In the genomic region with DNA sequence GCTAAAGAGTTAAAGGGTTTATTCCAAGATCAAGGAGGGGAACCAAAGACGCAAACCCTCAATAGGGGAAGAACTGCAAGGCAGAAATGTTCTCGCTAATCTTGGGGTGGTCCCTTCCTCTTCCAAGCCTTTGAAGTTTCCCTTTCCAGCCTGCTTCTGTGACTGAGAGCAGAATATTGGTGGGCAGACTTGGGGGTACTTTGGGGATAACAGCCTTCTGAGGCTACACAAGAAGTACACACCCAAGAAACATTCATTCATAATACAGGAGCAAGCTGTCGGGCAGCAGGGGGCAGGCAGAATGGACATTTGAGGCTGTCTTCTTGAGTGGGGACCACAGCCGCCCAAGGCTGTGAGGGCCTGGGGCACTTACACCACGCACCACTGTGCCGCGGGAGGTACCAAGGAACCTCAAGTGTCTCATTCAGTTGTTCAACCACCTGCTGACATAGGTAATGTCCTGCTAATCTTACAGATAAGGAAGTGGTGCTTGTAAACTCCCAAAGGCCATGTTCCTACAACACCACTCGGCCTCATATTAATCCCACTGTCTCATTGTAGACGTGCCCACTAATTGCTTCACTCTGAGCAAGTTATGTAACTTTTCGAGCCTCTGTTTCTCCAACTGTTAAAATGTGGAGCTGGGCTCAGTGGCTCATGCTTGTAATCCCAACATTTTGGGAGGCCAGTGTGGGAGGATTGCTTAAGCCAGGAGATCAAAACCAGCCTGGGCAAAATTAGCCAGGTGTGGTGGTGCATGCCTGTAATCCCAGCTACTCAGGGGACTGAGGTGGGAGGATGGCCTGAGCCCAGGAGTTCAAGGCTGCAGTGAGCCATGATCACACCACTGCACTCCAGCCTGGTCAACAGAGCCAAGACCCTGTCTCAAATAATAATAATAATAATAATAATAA, we compare ENCODE assay signal across 2 cellular contexts.
TF ChIP-seq lines count a peak whose summit lies in the region.

No MANE protein-coding gene starts in this region.

TF ChIP-seq in SK-N-SH, 30 proteins besides CTCF, POLR2A, EP300 and RAD21 (continued from another document):
- TF ChIP-seq, protein P1, sequence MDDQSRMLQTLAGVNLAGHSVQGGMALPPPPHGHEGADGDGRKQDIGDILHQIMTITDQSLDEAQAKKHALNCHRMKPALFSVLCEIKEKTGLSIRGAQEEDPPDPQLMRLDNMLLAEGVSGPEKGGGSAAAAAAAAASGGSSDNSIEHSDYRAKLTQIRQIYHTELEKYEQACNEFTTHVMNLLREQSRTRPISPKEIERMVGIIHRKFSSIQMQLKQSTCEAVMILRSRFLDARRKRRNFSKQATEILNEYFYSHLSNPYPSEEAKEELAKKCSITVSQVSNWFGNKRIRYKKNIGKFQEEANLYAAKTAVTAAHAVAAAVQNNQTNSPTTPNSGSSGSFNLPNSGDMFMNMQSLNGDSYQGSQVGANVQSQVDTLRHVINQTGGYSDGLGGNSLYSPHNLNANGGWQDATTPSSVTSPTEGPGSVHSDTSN (IDR thresholded peaks at IDR 0.05), result no peak
- TF ChIP-seq RFX5 (IDR thresholded peaks at IDR 0.05; ENCODE audit: low read length) (no peak), MAX (IDR thresholded peaks at IDR 0.05; ENCODE audit: low read depth) (no peak)
- TF ChIP-seq, protein P2, sequence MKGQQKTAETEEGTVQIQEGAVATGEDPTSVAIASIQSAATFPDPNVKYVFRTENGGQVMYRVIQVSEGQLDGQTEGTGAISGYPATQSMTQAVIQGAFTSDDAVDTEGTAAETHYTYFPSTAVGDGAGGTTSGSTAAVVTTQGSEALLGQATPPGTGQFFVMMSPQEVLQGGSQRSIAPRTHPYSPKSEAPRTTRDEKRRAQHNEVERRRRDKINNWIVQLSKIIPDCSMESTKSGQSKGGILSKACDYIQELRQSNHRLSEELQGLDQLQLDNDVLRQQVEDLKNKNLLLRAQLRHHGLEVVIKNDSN (IDR thresholded peaks at IDR 0.05; ENCODE audit: borderline replicate concordance, low read depth), result no peak

TF ChIP-seq in SK-N-SH treated with all-trans-retinoic acid at 6 μM for 48 hours, 23 proteins besides CTCF, POLR2A, EP300 and RAD21 (continued from another document):
- TF ChIP-seq, protein P3, sequence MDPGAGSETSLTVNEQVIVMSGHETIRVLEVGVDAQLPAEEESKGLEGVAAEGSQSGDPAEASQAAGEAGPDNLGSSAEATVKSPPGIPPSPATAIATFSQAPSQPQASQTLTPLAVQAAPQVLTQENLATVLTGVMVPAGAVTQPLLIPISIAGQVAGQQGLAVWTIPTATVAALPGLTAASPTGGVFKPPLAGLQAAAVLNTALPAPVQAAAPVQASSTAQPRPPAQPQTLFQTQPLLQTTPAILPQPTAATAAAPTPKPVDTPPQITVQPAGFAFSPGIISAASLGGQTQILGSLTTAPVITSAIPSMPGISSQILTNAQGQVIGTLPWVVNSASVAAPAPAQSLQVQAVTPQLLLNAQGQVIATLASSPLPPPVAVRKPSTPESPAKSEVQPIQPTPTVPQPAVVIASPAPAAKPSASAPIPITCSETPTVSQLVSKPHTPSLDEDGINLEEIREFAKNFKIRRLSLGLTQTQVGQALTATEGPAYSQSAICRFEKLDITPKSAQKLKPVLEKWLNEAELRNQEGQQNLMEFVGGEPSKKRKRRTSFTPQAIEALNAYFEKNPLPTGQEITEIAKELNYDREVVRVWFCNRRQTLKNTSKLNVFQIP (CRISPR knock-in tag; IDR thresholded peaks at IDR 0.05; ENCODE audit: borderline replicate concordance, low read depth), result no peak
- TF ChIP-seq CREB5 (CRISPR knock-in tag; IDR thresholded peaks at IDR 0.05; ENCODE audit: low read depth), result no peak
- TF ChIP-seq ARNTL (CRISPR knock-in tag; IDR thresholded peaks at IDR 0.05; ENCODE audit: borderline replicate concordance, low read depth), result no peak
- TF ChIP-seq CSDC2 (CRISPR knock-in tag; IDR thresholded peaks at IDR 0.05), result no peak
- TF ChIP-seq SNAI2 (CRISPR knock-in tag; IDR thresholded peaks at IDR 0.05), result no peak
- TF ChIP-seq OSR1 (CRISPR knock-in tag; IDR thresholded peaks at IDR 0.05), result no peak
- no peak for TF ChIP-seq ISL1 (CRISPR knock-in tag; IDR thresholded peaks at IDR 0.05)
- TF ChIP-seq PATZ1 (CRISPR knock-in tag; IDR thresholded peaks at IDR 0.05; ENCODE audit: borderline replicate concordance), result no peak
- no peak for TF ChIP-seq ZNF70 (CRISPR knock-in tag; IDR thresholded peaks at IDR 0.05)
- TF ChIP-seq ZNF8 (CRISPR knock-in tag; IDR thresholded peaks at IDR 0.05), result no peak
- TF ChIP-seq ZNF565 (CRISPR knock-in tag; conservative IDR thresholded peaks at IDR 0.05; ENCODE audit: low read depth), result no peak
- no peak for TF ChIP-seq ZC3H10 (CRISPR knock-in tag; IDR thresholded peaks at IDR 0.05)
- no peak for TF ChIP-seq BACH2 (CRISPR knock-in tag; IDR thresholded peaks at IDR 0.05; ENCODE audit: borderline replicate concordance)
- no peak for TF ChIP-seq GLIS3 (CRISPR knock-in tag; IDR thresholded peaks at IDR 0.05)
